In the genomic region with DNA sequence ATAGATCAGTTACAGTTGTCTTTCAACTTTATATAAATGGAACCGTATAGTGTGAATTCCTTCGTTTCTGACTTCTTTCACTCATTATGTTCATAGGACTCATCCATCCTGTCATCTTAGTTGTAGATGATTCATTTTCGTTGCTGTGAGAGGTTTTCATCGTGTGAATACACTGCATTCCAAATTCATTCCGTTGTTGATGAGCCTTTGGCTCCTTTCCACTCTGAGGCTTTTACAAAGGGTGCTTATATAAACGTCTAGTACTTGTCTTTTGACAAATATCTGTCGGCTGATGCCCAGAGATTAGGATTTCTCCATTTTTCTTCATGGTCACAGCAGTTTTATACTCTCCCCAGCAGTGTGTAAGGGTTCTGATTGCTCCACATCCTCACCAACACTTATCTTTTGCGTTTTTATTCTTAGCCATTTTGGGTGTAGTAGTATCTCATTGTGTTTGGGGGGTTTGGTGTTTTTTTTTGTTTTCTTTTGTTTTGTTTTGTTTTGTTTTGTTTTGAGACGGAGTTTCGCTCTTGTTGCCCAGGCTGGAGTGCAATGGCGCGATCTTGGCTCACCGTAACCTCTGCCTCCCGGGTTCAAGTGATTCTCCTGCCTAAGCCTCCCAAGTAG, we compare ENCODE assay signal across 24 cellular contexts. TPM values are rescaled to one million over a fixed set of nuclear protein-coding genes. Genes with fewer than 3 reads are reported as not detected.
DNase-seq lines count a peak whose midpoint lies in the region; ATAC-seq and TF ChIP-seq lines count a peak whose summit lies in the region.
"Had no signal": no experiment of that assay in that cellular context is flagged by ENCODE, and none has a peak within 500 bp of the region (broad histone marks: within the 10 kb centered on the region; RNA-seq: fewer than 3 reads in every experiment).

No MANE protein-coding gene starts in this region.

- H3K23ac ChIP-seq in IMR-90 (ENCODE audit: low read depth, low read length): no peak overlapping the region

- in situ Hi-C loops in IMR-90 (cut with MboI; ENCODE audit: low sequenced_read_pairs): no loop called here

- H3K9me3 Mint-ChIP-seq in neural progenitor cell: no peaks in the 10 kb centered on the region
- H3K9me3 Mint-ChIP-seq: central memory CD8-positive, alpha-beta T cell; natural killer cell; stimulated activated naive CD8-positive, alpha-beta T cell treated with anti-CD3 and anti-CD28 coated beads, Interleukin-15, Interleukin-2, amounts not matched to agents 100 ng/mL and 50 ng/mL, for 24 hours; type B pancreatic cell had no signal

- H2BK15ac ChIP-seq in IMR-90 (ENCODE audit: low read depth, low read length): no peak overlapping the region

- H3K4me3 ChIP-seq in IMR-90 (ENCODE audit: insufficient read depth, low read depth, low read length): no peak overlapping the region
- H3K4me3 ChIP-seq in cardiac fibroblast (replicated peaks in 1 of 2; ENCODE audit: low read depth in 2 of 2, low read length in 2 of 2): no peak overlapping the region
- no peak overlapping the region for H3K4me3 ChIP-seq in neural progenitor cell
- H3K4me3 ChIP-seq: gastroesophageal sphincter had no signal

- no TSS peak for BruUV-seq in IMR-90 (replicated peaks; lab: Mats Ljungman, UMichigan)

- H3K9ac ChIP-seq in IMR-90 (ENCODE audit: low read depth, low read length) (no peak overlapping the region), neural progenitor cell (no peak overlapping the region)

- H3K36me3 ChIP-seq in IMR-90 (ENCODE audit: control insufficient read depth, insufficient read depth, low read length): peaks cover 8% of the 10 kb centered on the region
- H3K36me3 ChIP-seq in neural progenitor cell: peaks cover 14% of the 10 kb centered on the region

- peaks cover 4% of the 10 kb centered on the region; the same call in 1 of the 2 replicates for H3K9me1 ChIP-seq in IMR-90 (ENCODE audit: insufficient read depth, low read length)

- H3K18ac ChIP-seq in IMR-90 (ENCODE audit: low read depth, low read length): no peak overlapping the region

- H3K4me2 ChIP-seq in IMR-90 (ENCODE audit: low read depth, low read length): no peak overlapping the region; the same call in 1 of the 2 replicates
- H3K4me2 ChIP-seq in neural progenitor cell: no peak overlapping the region

- H3K27ac ChIP-seq in IMR-90 (ENCODE audit: insufficient read depth, low read length) (no peak overlapping the region), neural progenitor cell (no peak overlapping the region)
- H3K27ac ChIP-seq: gastroesophageal sphincter had no signal

- H3K79me1 ChIP-seq in IMR-90 (ENCODE audit: low read depth in 1 of 2, low read length in 2 of 2): no peaks in the 10 kb centered on the region; a peak in 1 of 4 replicates

- TF ChIP-seq RAD21 in IMR-90 (IDR thresholded peaks at IDR 0.05; ENCODE audit: low read length): no peak

- no peak overlapping the region for H2BK120ac ChIP-seq in IMR-90 (ENCODE audit: low read depth, low read length)

- POLR2A ChIA-PET in IMR-90 (lab: Charles Lee; ENCODE audit: unreplicated experiment): no interaction called here

- no peak overlapping the region for H4K5ac ChIP-seq in IMR-90 (ENCODE audit: low read depth, low read length)

- no CpG with 5 or more reads among the region's 14 CpGs for WGBS in IMR-90 (ENCODE audit: extremely low coverage in 2 of 2, insufficient read length in 1 of 2), 2 experiments

- H2AK9ac ChIP-seq in IMR-90 (replicated peaks; ENCODE audit: low read depth, low read length, poor library complexity): no peak overlapping the region

- ATAC-seq in IMR-90 (ENCODE audit: low read depth): peak; percentile 37
- ATAC-seq: gastroesophageal sphincter, HCT116, natural killer cell had no signal

- dilution Hi-C loops in IMR-90 (cut with HindIII; ENCODE audit: low sequenced_read_pairs, unreplicated experiment): no loop called here

- H3K56ac ChIP-seq in IMR-90 (ENCODE audit: extremely low read depth, insufficient read depth, low read length): no peak overlapping the region

- peaks cover 40% of the 10 kb centered on the region for H3K36me3 Mint-ChIP-seq in neural progenitor cell

- no peak for TF ChIP-seq POLR2A in IMR-90 (IDR thresholded peaks at IDR 0.05; ENCODE audit: low read depth, low read length)

- no peak overlapping the region for H4K8ac ChIP-seq in IMR-90 (ENCODE audit: low read depth in 2 of 2, low read length in 2 of 2)

- no peaks in the 10 kb centered on the region for H3K9me3 ChIP-seq in IMR-90 (ENCODE audit: control insufficient read depth, insufficient read depth, low read length)
- H3K9me3 ChIP-seq in neural progenitor cell (ENCODE audit: low read depth): no peaks in the 10 kb centered on the region
- H3K9me3 ChIP-seq: gastroesophageal sphincter had no signal

- no peak overlapping the region for H2AFZ ChIP-seq in IMR-90 (replicated peaks; ENCODE audit: low read length, poor library complexity)
- no peak overlapping the region for H2AFZ ChIP-seq in neural progenitor cell (replicated peaks)

- no peaks in the 10 kb centered on the region for H4K20me1 ChIP-seq in IMR-90 (ENCODE audit: insufficient read depth, low read length)
- no peaks in the 10 kb centered on the region for H4K20me1 ChIP-seq in neural progenitor cell (ENCODE audit: low read depth)

- no peak overlapping the region for H2BK20ac ChIP-seq in IMR-90 (ENCODE audit: low read depth, low read length)

- no peaks in the 10 kb centered on the region for H3K79me2 ChIP-seq in neural progenitor cell (ENCODE audit: low read depth)

- H3K4me3 Mint-ChIP-seq in neural progenitor cell: no peak overlapping the region
- H3K4me3 Mint-ChIP-seq: central memory CD8-positive, alpha-beta T cell; natural killer cell; stimulated activated naive CD8-positive, alpha-beta T cell treated with anti-CD3 and anti-CD28 coated beads, Interleukin-15, Interleukin-2, amounts not matched to agents 100 ng/mL and 50 ng/mL, for 24 hours; type B pancreatic cell had no signal

- H2BK5ac ChIP-seq in IMR-90 (ENCODE audit: low read depth, low read length, poor library complexity, severe bottlenecking): peak overlapping the region; percentile 29

- no peaks in the 10 kb centered on the region for H3K27me3 Mint-ChIP-seq in neural progenitor cell (ENCODE audit: insufficient read depth, low read depth)
- H3K27me3 Mint-ChIP-seq: central memory CD8-positive, alpha-beta T cell; stimulated activated naive CD8-positive, alpha-beta T cell treated with anti-CD3 and anti-CD28 coated beads, Interleukin-15, Interleukin-2, amounts not matched to agents 100 ng/mL and 50 ng/mL, for 24 hours; type B pancreatic cell had no signal

- no peak overlapping the region for H3K14ac ChIP-seq in IMR-90 (replicated peaks; ENCODE audit: low read depth, low read length)

- H3K27me3 ChIP-seq in IMR-90 (ENCODE audit: control insufficient read depth, insufficient read depth, low read length) (no peaks in the 10 kb centered on the region), neural progenitor cell (no peaks in the 10 kb centered on the region)
- H3K27me3 ChIP-seq: gastroesophageal sphincter had no signal

- H3F3A ChIP-seq in neural progenitor cell (ENCODE audit: low read depth): no peaks in the 10 kb centered on the region

- H2AK5ac ChIP-seq in IMR-90 (ENCODE audit: low read depth, low read length): no peak overlapping the region

- no peak overlapping the region for H4K91ac ChIP-seq in IMR-90 (ENCODE audit: insufficient read depth, low read depth, low read length)

- DNase-seq in COLO829 (ENCODE audit: low spot score) (peak; percentile 54), IMR-90 (peak; percentile 62), cardiac fibroblast (ENCODE audit: low read depth in 2 of 2) (peak; percentile 10 to 67), neural progenitor cell (ENCODE audit: low spot score) (no peak), kidney tubule cell (ENCODE audit: low spot score) (no peak), T1000 (lab: John Stamatoyannopoulos, UW) (no peak)
- no peak for DNase-seq in stimulated activated CD4-positive, alpha-beta T cell treated with anti-CD3 and anti-CD28 coated beads, Interleukin-15, amount 100 ng/mL, for 24 hours
- no peak for DNase-seq in stimulated activated CD4-positive, alpha-beta T cell treated with anti-CD3 and anti-CD28 coated beads, Interleukin-1b, Interleukin-23, amount 100 ng/mL, for 48 hours
- DNase-seq: activated CD4-positive, alpha-beta T cell treated with anti-CD3 and anti-CD28 coated beads, Interleukin-2, amount 50 U/mL, for 1 hour; activated CD8-positive, alpha-beta memory T cell treated with anti-CD3 and anti-CD28 coated beads, Interleukin-2, amount 50 U/mL, for 48 hours; activated effector memory CD4-positive, alpha-beta T cell treated with Interleukin-2 at 50 U/mL for 16 hours; AML-193; MV-4-11; natural killer cell; NCI-H1930; NCI-H2227 treated with DMSO at 0.1 percent for 48 hours; posterior cingulate gyrus; SIG-M5; T-helper 1 cell had no signal

- intact Hi-C loops in IMR-90 (cut with micrococcal nuclease): no loop called here

- peaks cover 19% of the 10 kb centered on the region for H3K4me1 Mint-ChIP-seq in neural progenitor cell

- H3K4me1 ChIP-seq in IMR-90 (ENCODE audit: control insufficient read depth, insufficient read depth, low read length) (peaks cover 5% of the 10 kb centered on the region; the same call in 1 of the 2 replicates), neural progenitor cell (peaks cover 9% of the 10 kb centered on the region)

- TF ChIP-seq CTCF in IMR-90 (conservative IDR thresholded peaks at IDR 0.05; ENCODE audit: low read depth, low read length): no peak
- TF ChIP-seq CTCF in cardiac fibroblast (IDR thresholded peaks at IDR 0.05; ENCODE audit: low read depth, low read length): no peak
- TF ChIP-seq CTCF in neural progenitor cell (IDR thresholded peaks at IDR 0.05): no peak

- H3K4ac ChIP-seq in IMR-90 (ENCODE audit: low read depth, low read length): no peak overlapping the region

- CTCF ChIA-PET in IMR-90 (lab: Yijun Ruan, JAX): no interaction called here

- peak overlapping the region; percentile 8 for H3K27ac Mint-ChIP-seq in neural progenitor cell
- H3K27ac Mint-ChIP-seq: natural killer cell; stimulated activated naive CD8-positive, alpha-beta T cell treated with anti-CD3 and anti-CD28 coated beads, Interleukin-15, Interleukin-2, amounts not matched to agents 100 ng/mL and 50 ng/mL, for 24 hours; type B pancreatic cell had no signal

TF ChIP-seq in IMR-90, 13 proteins besides CTCF, POLR2A, EP300 and RAD21 (continues in another document):
- TF ChIP-seq RFX5 (IDR thresholded peaks at IDR 0.05; ENCODE audit: low read depth, low read length) (peak; percentile 52; the same call in 1 of the 2 replicates), BHLHE40 (IDR thresholded peaks at IDR 0.05; ENCODE audit: low read depth, low read length) (0 out of 2 replicates have a peak, but pooled peaks have one; percentile 21)

RNA-seq across cellular contexts. Expression of a gene that starts 48.6 kb away (rescaled TPM):
- total RNA-seq in IMR-90 (2012; rRNA removed): 0.18 and 0.56 TPM in 2 replicates
- 0.06 and 0.10 TPM in 2 replicates for polyA plus RNA-seq in IMR-90 (2012; rRNA removed)
- polyA plus RNA-seq in IMR-90 (2012; cell fraction: cytosol; rRNA removed): 0.01 TPM in 1 of 2 replicates, not detected in the other
- polyA plus RNA-seq in IMR-90 (2012; cell fraction: nucleus; rRNA removed; ENCODE audit: low replicate concordance): 0.05 and 0.68 TPM in 2 replicates
- total RNA-seq in neural progenitor cell (ENCODE audit: low replicate concordance): 0.69 and 1.3 TPM in 2 replicates

RNA-seq across cellular contexts. Expression of a gene that starts 49.6 kb away (rescaled TPM):
- 4.4 and 8.2 TPM in 2 replicates for total RNA-seq in IMR-90 (2012; rRNA removed)
- polyA plus RNA-seq in IMR-90 (2012; rRNA removed): 7.1 and 8.4 TPM in 2 replicates
- 11.8 and 12.9 TPM in 2 replicates for polyA plus RNA-seq in IMR-90 (2012; cell fraction: cytosol; rRNA removed)
- polyA plus RNA-seq in IMR-90 (2012; cell fraction: nucleus; rRNA removed; ENCODE audit: low replicate concordance): 11.8 and 12.2 TPM in 2 replicates
- total RNA-seq in neural progenitor cell (ENCODE audit: low replicate concordance): 12.5 and 16.3 TPM in 2 replicates

Comparison
In these comparisons a context has a peak if more than half of its experiments do, and no peak if none do; other contexts are left out.
1. DNase-seq: peak in COLO829 (single experiment), IMR-90 (single experiment) and cardiac fibroblast (2 of 2); none in neural progenitor cell (single experiment), stimulated activated CD4-positive, alpha-beta T cell treated with anti-CD3 and anti-CD28 coated beads, Interleukin-15, amount 100 ng/mL, for 24 hours (single experiment), kidney tubule cell (single experiment), T1000 (single experiment) and stimulated activated CD4-positive, alpha-beta T cell treated with anti-CD3 and anti-CD28 coated beads, Interleukin-1b, Interleukin-23, amount 100 ng/mL, for 48 hours (single experiment).